ENCODE assay signal across 12 cellular contexts in genomic region chr12:54354271-54354670, GRCh38. TPM values are rescaled to one million over a fixed set of nuclear protein-coding genes. Genes with fewer than 3 reads are reported as not detected.
DNase-seq lines count a peak whose midpoint lies in the region; ATAC-seq and TF ChIP-seq lines count a peak whose summit lies in the region.
"Not testable (repeated sequence)": the region's sequence is repeated elsewhere in the genome, so short reads cannot be mapped to it uniquely, and the experiment has no call there.
"Had no signal": no experiment of that assay in that cellular context is flagged by ENCODE, and none has a peak within 500 bp of the region (broad histone marks: within the 10 kb centered on the region; RNA-seq: fewer than 3 reads in every experiment).

No MANE protein-coding gene starts in this region.

- H3K18ac ChIP-seq in neuronal stem cell (ENCODE audit: low read length), result not testable (repeated sequence)

- H3K9ac ChIP-seq in liver (ENCODE audit: low read depth in 1 of 2, low read length in 2 of 2); neuronal stem cell (ENCODE audit: low read depth, low read length, poor library complexity): not testable (repeated sequence)

- not testable (repeated sequence) for H2BK12ac ChIP-seq in neuronal stem cell (ENCODE audit: low read length)

- not testable (repeated sequence) for H4K8ac ChIP-seq in neuronal stem cell (ENCODE audit: low read depth, low read length)

- not testable (repeated sequence) for H3K27me3 Mint-ChIP-seq in activated T-cell treated with anti-CD3 and anti-CD28 coated beads, Interleukin-2, amount 50 U/mL, for 72 hours (ENCODE audit: low read depth); MCF 10A (ENCODE audit: insufficient read depth, unreplicated experiment); nephron progenitor cell (ENCODE audit: low read depth, poor library complexity)

- not testable (repeated sequence) for H3K4me2 ChIP-seq in neuronal stem cell (ENCODE audit: insufficient read depth, low read length, poor library complexity, severe bottlenecking)

- H2BK15ac ChIP-seq in neuronal stem cell (ENCODE audit: low read length), result not testable (repeated sequence)

- H2BK120ac ChIP-seq in neuronal stem cell (ENCODE audit: low read depth, low read length), result not testable (repeated sequence)

- DNase-seq in RWPE1 (ENCODE audit: low spot score); activated T-cell treated with anti-CD3 and anti-CD28 coated beads, Interleukin-2, amount 50 U/mL, for 72 hours; MCF 10A (ENCODE audit: unreplicated experiment); nephron progenitor cell; neuronal stem cell (ENCODE audit: low spot score); thyroid gland: not testable (repeated sequence)

- H3K79me1 ChIP-seq in neuronal stem cell (ENCODE audit: low read depth, low read length), result not testable (repeated sequence)

- WGBS in liver, result 50% methylated on average over 7 of the region's 7 CpGs
- WGBS in neuronal stem cell (ENCODE audit: extremely low coverage in 2 of 2, insufficient read length in 2 of 2, insufficient replicate concordance in 1 of 2), 2 donors, result no CpG with 5 or more reads among the region's 7 CpGs
- WGBS in thyroid gland, 2 donors, result 62 to 70% methylated on average over 7 of the region's 7 CpGs

- CTCF ChIA-PET in RWPE1 (lab: Yijun Ruan, JAX), result not testable (repeated sequence)
- CTCF ChIA-PET in MCF 10A (lab: Yijun Ruan, JAX), result interaction anchor here (0.6 to 1.3 kb wide), 5 partner anchors 10 to 309 kb away, joined by 3 to 4 read pairs (median 4); no protein-coding TSS in a partner anchor

- not testable (repeated sequence) for H2AK5ac ChIP-seq in neuronal stem cell (ENCODE audit: low read depth, low read length)

- not testable (repeated sequence) for H3K4ac ChIP-seq in neuronal stem cell (ENCODE audit: low read length)

- not testable (repeated sequence) for ATAC-seq in activated T-cell treated with anti-CD3 and anti-CD28 coated beads, Interleukin-2, amount 50 U/mL, for 72 hours (replicated peaks in 1 of 2)

- not testable (repeated sequence) for H3K27me3 ChIP-seq in liver (ENCODE audit: control insufficient read depth in 4 of 4, insufficient read depth in 4 of 4, low read length in 3 of 4); neuronal stem cell (ENCODE audit: control insufficient read depth in 3 of 3, insufficient read depth in 3 of 3, low read depth in 1 of 3, low read length in 3 of 3); thyroid gland

- intact Hi-C loops in MCF 10A (cut with micrococcal nuclease); thyroid gland (cut with DNase I): not testable (repeated sequence)

- not testable (repeated sequence) for H3K4me3 Mint-ChIP-seq in activated T-cell treated with anti-CD3 and anti-CD28 coated beads, Interleukin-2, amount 50 U/mL, for 72 hours; MCF 10A (ENCODE audit: unreplicated experiment)
- peak overlapping the region; percentile 80 for H3K4me3 Mint-ChIP-seq in nephron progenitor cell

- peaks cover 10 to 44% (median 30%) of the 10 kb centered on the region in 4 donors for H3K4me1 ChIP-seq in liver (ENCODE audit: control insufficient read depth in 4 of 4, insufficient read depth in 4 of 4, low read length in 3 of 4)
- H3K4me1 ChIP-seq in neuronal stem cell (ENCODE audit: control insufficient read depth in 2 of 2, insufficient read depth in 1 of 2, low read depth in 1 of 2, low read length in 2 of 2), result peaks cover 66 to 81% of the 10 kb centered on the region in 2 donors
- H3K4me1 ChIP-seq in thyroid gland, result peaks cover 59 to 82% of the 10 kb centered on the region in 2 donors

- not testable (repeated sequence) for H2AFZ ChIP-seq in neuronal stem cell (ENCODE audit: low read length)

- H3K4me1 Mint-ChIP-seq in activated T-cell treated with anti-CD3 and anti-CD28 coated beads, Interleukin-2, amount 50 U/mL, for 72 hours (ENCODE audit: low read depth), result peaks cover 19% of the 10 kb centered on the region
- H3K4me1 Mint-ChIP-seq in MCF 10A (ENCODE audit: insufficient read depth, unreplicated experiment), result peaks cover 24% of the 10 kb centered on the region
- not testable (repeated sequence) for H3K4me1 Mint-ChIP-seq in nephron progenitor cell

- not testable (repeated sequence) for H3K9me3 ChIP-seq in liver (ENCODE audit: control insufficient read depth in 4 of 4, low read length in 3 of 4); neuronal stem cell (replicated peaks in 1 of 2; ENCODE audit: control insufficient read depth in 2 of 2, insufficient read depth in 1 of 2, low read depth in 1 of 2, low read length in 2 of 2); thyroid gland

- H3K27ac Mint-ChIP-seq in activated T-cell treated with anti-CD3 and anti-CD28 coated beads, Interleukin-2, amount 50 U/mL, for 72 hours, result peak overlapping the region; percentile 43
- H3K27ac Mint-ChIP-seq in MCF 10A (ENCODE audit: low read depth, unreplicated experiment) (peak overlapping the region; percentile 55), nephron progenitor cell (peak overlapping the region; percentile 9)

- H3K4me3 ChIP-seq in liver (ENCODE audit: low read depth in 1 of 3, low read length in 3 of 3); neuronal stem cell (ENCODE audit: low read length in 2 of 2); thyroid gland (replicated peaks in 1 of 3): not testable (repeated sequence)

- TF ChIP-seq RAD21 in liver (IDR thresholded peaks at IDR 0.05), result not testable (repeated sequence)

- TF ChIP-seq POLR2A in thyroid gland (IDR thresholded peaks at IDR 0.05), result not testable (repeated sequence)

- not testable (repeated sequence) for BruUV-seq in MCF 10A (replicated peaks; lab: Mats Ljungman, UMichigan)

- H3K36me3 Mint-ChIP-seq in activated T-cell treated with anti-CD3 and anti-CD28 coated beads, Interleukin-2, amount 50 U/mL, for 72 hours (ENCODE audit: insufficient read depth in 2 of 2), result not testable (repeated sequence)
- H3K36me3 Mint-ChIP-seq in MCF 10A (ENCODE audit: insufficient read depth, unreplicated experiment) (peaks cover 24% of the 10 kb centered on the region), nephron progenitor cell (ENCODE audit: low read depth) (peaks cover 12% of the 10 kb centered on the region)

- H3K9me3 Mint-ChIP-seq in activated T-cell treated with anti-CD3 and anti-CD28 coated beads, Interleukin-2, amount 50 U/mL, for 72 hours; MCF 10A (ENCODE audit: unreplicated experiment); nephron progenitor cell: not testable (repeated sequence)

- H3K23ac ChIP-seq in neuronal stem cell (ENCODE audit: low read depth, low read length, poor library complexity), result not testable (repeated sequence)

- H3K14ac ChIP-seq in neuronal stem cell (ENCODE audit: low read length), result not testable (repeated sequence)

- POLR2A ChIA-PET in RWPE1 (lab: Yijun Ruan, JAX; ENCODE audit: low non-redundant PET); MCF 10A (lab: Yijun Ruan, JAX): not testable (repeated sequence)

- not testable (repeated sequence) for H2BK5ac ChIP-seq in neuronal stem cell (ENCODE audit: low read length)

- H3K36me3 ChIP-seq in liver (ENCODE audit: control insufficient read depth in 4 of 4, insufficient read depth in 3 of 4, low read depth in 1 of 4, low read length in 3 of 4) (peaks cover under 1 to 19% (median 16%) of the 10 kb centered on the region in 4 donors), neuronal stem cell (replicated peaks in 1 of 2; ENCODE audit: control insufficient read depth in 2 of 2, insufficient read depth in 2 of 2, low read length in 2 of 2) (peaks cover 0 to 24% of the 10 kb centered on the region in 2 donors), thyroid gland (peaks cover 8 to 12% of the 10 kb centered on the region in 2 donors)

- peak overlapping the region; percentile 81 for H3K27ac ChIP-seq in RWPE1
- peak overlapping the region; percentile 78 to 90 for H3K27ac ChIP-seq in liver (ENCODE audit: low read depth in 1 of 2, low read length in 2 of 2)
- H3K27ac ChIP-seq in neuronal stem cell (replicated peaks; ENCODE audit: low read length), result peak overlapping the region; percentile 99
- peak overlapping the region; percentile 79 to 90 (median 89) for H3K27ac ChIP-seq in thyroid gland

- H4K91ac ChIP-seq in neuronal stem cell (ENCODE audit: low read depth, low read length, poor library complexity), result not testable (repeated sequence)

- TF ChIP-seq CTCF in RWPE1 (conservative IDR thresholded peaks at IDR 0.05; ENCODE audit: low read depth); MCF 10A (IDR thresholded peaks at IDR 0.05; ENCODE audit: unreplicated experiment); liver (IDR thresholded peaks at IDR 0.05; ENCODE audit: low read depth, low read length, missing input control); nephron progenitor cell (IDR thresholded peaks at IDR 0.05); thyroid gland (IDR thresholded peaks at IDR 0.05): not testable (repeated sequence)

RNA-seq across cellular contexts. Expression of gene GPR84, which starts 10.0 kb away (rescaled TPM):
- total RNA-seq in activated T-cell treated with anti-CD3 and anti-CD28 coated beads, Interleukin-2, amount 50 U/mL, for 72 hours, result 10 to 100 TPM in 1 of 2 donors, 1 to 10 TPM in 1; 3.8 to 16.0 TPM
- total RNA-seq in MCF 10A (2022) (0.17 TPM in 1 of 2 replicates, not detected in the other), liver (under 1 TPM; 0.33 to 0.37 TPM), thyroid gland (under 1 TPM in 2 of 4 donors, not detected in 2; 0.39 to 0.40 TPM)
- polyA plus RNA-seq in liver, result under 1 TPM in 1 of 2 donors, not detected in 1; 0.09 TPM
- 0.03 TPM for polyA plus RNA-seq in neuronal stem cell (2013, experiment 1 of 2)
- polyA plus RNA-seq in neuronal stem cell (2013, experiment 2 of 2), result 0.04 TPM
- total RNA-seq: Caco-2, H4, HT-29 had no signal
- polyA plus RNA-seq: A549, BJ had no signal

RNA-seq across cellular contexts. Expression of gene COPZ1, which starts 29.3 kb away (rescaled TPM):
- 100 to 1,000 TPM; 124 to 135 TPM for total RNA-seq in activated T-cell treated with anti-CD3 and anti-CD28 coated beads, Interleukin-2, amount 50 U/mL, for 72 hours
- 207 and 299 TPM in 2 replicates for total RNA-seq in MCF 10A (2022)
- 10 to 100 TPM; 54.6 to 87.7 TPM for total RNA-seq in liver
- polyA plus RNA-seq in liver, result 10 to 100 TPM; 71.9 to 92.6 TPM
- 188 TPM for polyA plus RNA-seq in neuronal stem cell (2013, experiment 1 of 2)
- polyA plus RNA-seq in neuronal stem cell (2013, experiment 2 of 2), result 183 TPM
- total RNA-seq in thyroid gland, result 100 to 1,000 TPM; 181 to 284 (median 236) TPM

RNA-seq across cellular contexts. Expression of gene ZNF385A, which starts 30.3 kb away (rescaled TPM):
- total RNA-seq in activated T-cell treated with anti-CD3 and anti-CD28 coated beads, Interleukin-2, amount 50 U/mL, for 72 hours, result 1 to 10 TPM; 1.3 to 2.8 TPM
- 8.3 and 9.0 TPM in 2 replicates for total RNA-seq in MCF 10A (2022)
- total RNA-seq in liver, result 1 to 10 TPM; 2.8 to 4.0 TPM
- polyA plus RNA-seq in liver, result 1 to 10 TPM; 2.5 to 2.8 TPM
- polyA plus RNA-seq in neuronal stem cell (2013, experiment 1 of 2), result 60.0 TPM
- 56.5 TPM for polyA plus RNA-seq in neuronal stem cell (2013, experiment 2 of 2)
- total RNA-seq in thyroid gland, result 10 to 100 TPM; 24.2 to 38.9 (median 29.3) TPM

RNA-seq across cellular contexts. Expression of gene NFE2, which starts 53.5 kb away (rescaled TPM):
- total RNA-seq in activated T-cell treated with anti-CD3 and anti-CD28 coated beads, Interleukin-2, amount 50 U/mL, for 72 hours, result under 1 TPM in 1 of 2 donors, not detected in 1; 0.19 TPM
- 0.40 and 0.64 TPM in 2 replicates for total RNA-seq in MCF 10A (2022)
- total RNA-seq in liver, result 100 to 1,000 TPM in 1 of 2 donors, 1 to 10 TPM in 1; 1.7 to 155 TPM
- polyA plus RNA-seq in liver, result under 1 TPM; 0.44 to 0.71 TPM
- 2.4 TPM for polyA plus RNA-seq in neuronal stem cell (2013, experiment 1 of 2)
- polyA plus RNA-seq in neuronal stem cell (2013, experiment 2 of 2), result 2.5 TPM
- total RNA-seq in thyroid gland, result 1 to 10 TPM in 1 of 4 donors, under 1 TPM in 3; 0.56 to 1.7 (median 0.61) TPM
